In the genomic region with DNA sequence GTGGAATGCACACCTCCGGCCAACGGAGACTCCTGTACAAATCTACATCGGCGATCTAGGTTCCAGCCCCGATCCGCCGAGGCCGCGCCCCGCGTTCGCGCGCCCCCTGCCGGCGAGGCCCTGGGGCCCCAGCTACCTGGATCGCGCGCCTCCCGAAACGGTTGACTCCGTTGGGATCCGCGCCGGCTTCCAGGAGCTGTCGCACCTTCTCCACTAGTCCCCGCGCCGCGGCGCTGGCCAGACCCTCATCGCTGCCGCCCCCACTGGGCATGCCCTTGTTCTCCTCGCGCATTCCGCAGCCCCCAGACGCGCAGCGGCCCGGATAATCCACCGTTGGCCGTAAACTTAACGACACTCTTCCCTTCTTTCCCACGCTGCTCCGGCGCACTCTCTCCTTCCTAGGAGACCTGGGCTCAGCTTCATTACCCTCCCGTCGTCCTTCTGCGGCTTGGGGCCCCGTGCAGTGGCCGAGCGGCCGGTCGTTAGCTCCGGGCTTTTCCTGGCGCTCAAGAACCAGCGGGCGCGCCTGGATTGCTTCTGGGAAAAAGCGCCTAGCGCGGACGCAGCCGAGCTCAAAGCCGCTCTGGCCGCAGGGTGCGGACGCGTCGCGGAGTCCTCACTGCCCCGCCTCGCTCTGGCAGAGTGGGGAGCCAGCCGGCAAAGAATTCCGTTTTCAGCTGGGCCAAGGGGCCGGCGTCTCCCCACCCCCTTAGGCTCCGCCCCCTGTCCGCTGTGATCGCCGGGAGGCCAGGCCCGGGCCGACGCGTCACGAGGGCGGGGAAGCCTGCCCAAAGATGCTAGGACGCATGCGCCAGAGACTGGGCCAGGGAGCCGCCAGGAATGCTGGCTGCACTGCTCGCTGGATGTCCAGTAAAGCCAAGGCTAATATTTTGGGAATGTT, we compare ENCODE assay signal across 8 cellular contexts. TPM values are rescaled to one million over a fixed set of nuclear protein-coding genes. Genes with fewer than 3 reads are reported as not detected.
A peak's percentile ranks its signal among the peaks of the same experiment; 100 is the strongest.
DNase-seq lines count a peak whose midpoint lies in the region; ATAC-seq and FAIRE-seq lines count a peak whose summit lies in the region.

A gene with protein sequence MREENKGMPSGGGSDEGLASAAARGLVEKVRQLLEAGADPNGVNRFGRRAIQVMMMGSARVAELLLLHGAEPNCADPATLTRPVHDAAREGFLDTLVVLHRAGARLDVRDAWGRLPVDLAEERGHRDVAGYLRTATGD (minus strand): TSS at position 644 of the 901 bp plus-strand sequence. CDS start 352 bp downstream, at position 292.

- DNase-seq in AG08396 (ENCODE audit: low spot score) (peak; percentile 99), NCI-H446 treated with DMSO at 0.1 percent for 48 hours (lab: John Stamatoyannopoulos, UW) (peak; percentile 94), mesenteric fat pad (ENCODE audit: low spot score) (peak; percentile 98)
- DNase-seq in activated CD8-positive, alpha-beta memory T cell treated with anti-CD3 and anti-CD28 coated beads for 24 hours: peak; percentile 86
- DNase-seq in stimulated activated CD8-positive, alpha-beta memory T cell treated with anti-CD3 and anti-CD28 coated beads, Interleukin-4, amount 100 ng/mL, for 48 hours: peak; percentile 85

- peak; percentile 86 for FAIRE-seq in endometrium (lab: Jason Lieb, UNC)

- ATAC-seq in GM18909 (IDR thresholded peaks at IDR 0.05; ENCODE audit: poor library complexity, unreplicated experiment) (peak; percentile 90), HG03135 (IDR thresholded peaks at IDR 0.05; ENCODE audit: unreplicated experiment) (peak; percentile 92)

RNA-seq across cellular contexts. Expression of the gene that starts here (rescaled TPM):
- 68.7 TPM for total RNA-seq in mesenteric fat pad

Comparison
In these comparisons a context has a peak if more than half of its experiments do, and no peak if none do; other contexts are left out.
1. Peak in every context shown above with its lines: DNase-seq and ATAC-seq.